19 cellular contexts compared by ENCODE assay signal in the genomic region with DNA sequence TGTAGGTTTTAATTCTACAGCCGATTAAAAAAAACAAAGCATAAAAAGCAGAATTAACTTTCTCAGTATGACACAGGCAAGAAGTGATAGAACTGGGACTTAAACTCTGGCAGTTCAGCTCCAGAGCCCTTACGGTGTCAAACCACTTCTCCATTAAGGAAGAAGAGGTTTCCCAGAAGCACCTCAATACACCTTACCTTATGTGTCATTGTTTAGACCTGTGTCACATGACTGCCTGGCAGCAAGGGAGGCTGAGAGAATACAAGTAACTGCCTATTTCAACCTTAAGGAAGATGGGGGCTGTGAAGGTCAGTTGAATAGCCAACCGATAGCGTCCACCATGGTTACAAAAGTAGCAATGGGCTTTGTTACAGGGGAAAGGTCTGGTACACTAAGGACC. TPM values are rescaled to one million over a fixed set of nuclear protein-coding genes. Genes with fewer than 3 reads are reported as not detected.
DNase-seq lines count a peak whose midpoint lies in the region; ATAC-seq and TF ChIP-seq lines count a peak whose summit lies in the region.
"Had no signal": no experiment of that assay in that cellular context is flagged by ENCODE, and none has a peak within 500 bp of the region (broad histone marks: within the 10 kb centered on the region; RNA-seq: fewer than 3 reads in every experiment).

No MANE protein-coding gene starts in this region.

- H3K4me1 ChIP-seq in RWPE2 (ENCODE audit: insufficient read depth, poor library complexity, severe bottlenecking) (peaks cover 35% of the 10 kb centered on the region), left lung (no peaks in the 10 kb centered on the region), upper lobe of right lung (no peaks in the 10 kb centered on the region)
- H3K4me1 ChIP-seq: Peyer's patch had no signal

- ATAC-seq in RWPE2 (ENCODE audit: low read depth) (no peak), left lung (peak; percentile 31), upper lobe of right lung (peak; percentile 17), GM21528 (IDR thresholded peaks at IDR 0.05; ENCODE audit: low FRiP score, unreplicated experiment) (no peak), HG02840 (IDR thresholded peaks at IDR 0.05; ENCODE audit: low FRiP score, unreplicated experiment) (no peak), GM18868 (IDR thresholded peaks at IDR 0.05; ENCODE audit: unreplicated experiment) (no peak)

- DNase-seq in RWPE2 (ENCODE audit: low spot score) (no peak), caudate nucleus (lab: John Stamatoyannopoulos, UW) (no peak), left lung (no peak), upper lobe of right lung (no peak)
- DNase-seq: ACHN; CD4-positive, alpha-beta memory T cell; DMS153; GOT3; NCI-H1694; NCI-H2081; NCI-H2171; NCI-H524 treated with DMSO at 0.1 percent for 48 hours; NCI-H82; Peyer's patch had no signal

- H3K27me3 ChIP-seq in RWPE2 (ENCODE audit: insufficient read depth, poor library complexity, severe bottlenecking) (no peaks in the 10 kb centered on the region), left lung (no peaks in the 10 kb centered on the region), upper lobe of right lung (no peaks in the 10 kb centered on the region)
- H3K27me3 ChIP-seq: BLaER1 treated with 17β-estradiol and CSF1 and Interleukin-3, amounts not matched to agents 10 nM and 100 nM; Peyer's patch; SJSA1 had no signal

- H3K9me3 ChIP-seq in RWPE2 (ENCODE audit: severe bottlenecking) (no peaks in the 10 kb centered on the region), left lung (no peaks in the 10 kb centered on the region), upper lobe of right lung (no peaks in the 10 kb centered on the region)
- H3K9me3 ChIP-seq: Peyer's patch, SJSA1 had no signal

- H3K4me3 ChIP-seq in RWPE2 (ENCODE audit: severe bottlenecking) (no peak overlapping the region), left lung (no peak overlapping the region), upper lobe of right lung (no peak overlapping the region)
- H3K4me3 ChIP-seq: BLaER1 treated with 17β-estradiol and CSF1 and Interleukin-3, amounts not matched to agents 10 nM and 100 nM; Peyer's patch; SJSA1 had no signal

- TF ChIP-seq CTCF in RWPE2 (IDR thresholded peaks at IDR 0.05; ENCODE audit: poor library complexity, severe bottlenecking) (no peak), left lung (IDR thresholded peaks at IDR 0.05) (no peak), upper lobe of right lung (IDR thresholded peaks at IDR 0.05) (no peak)

- H3K36me3 ChIP-seq in RWPE2 (ENCODE audit: low read depth) (no peaks in the 10 kb centered on the region), left lung (no peaks in the 10 kb centered on the region), upper lobe of right lung (no peaks in the 10 kb centered on the region)
- H3K36me3 ChIP-seq: BLaER1 treated with 17β-estradiol and CSF1 and Interleukin-3, amounts not matched to agents 10 nM and 100 nM; Peyer's patch; SJSA1 had no signal

- H3K27ac ChIP-seq in RWPE2 (ENCODE audit: poor library complexity, severe bottlenecking) (peak overlapping the region; percentile 32), caudate nucleus (ENCODE audit: low read depth, low read length) (peak overlapping the region; percentile 41), left lung (no peak overlapping the region), upper lobe of right lung (peak overlapping the region; percentile 24)
- H3K27ac ChIP-seq: BLaER1 treated with 17β-estradiol and CSF1 and Interleukin-3, amounts not matched to agents 10 nM and 100 nM; Peyer's patch; SJSA1 had no signal

- intact Hi-C loops in left lung (cut with DNase I), result no loop called here
- intact Hi-C loops in upper lobe of right lung (cut with DNase I), result no loop called here

RNA-seq across cellular contexts. Expression of gene ARHGAP5, which starts 54.6 kb away (rescaled TPM):
- total RNA-seq in left lung, result 10 to 100 TPM; 82.4 to 88.5 TPM
- total RNA-seq in upper lobe of right lung, result 111 TPM

Comparison
In these comparisons a context has a peak if more than half of its experiments do, and no peak if none do; other contexts are left out.
1. ATAC-seq: peak in left lung (single experiment) and upper lobe of right lung (single experiment); none in RWPE2 (single experiment), GM21528 (single experiment), HG02840 (single experiment) and GM18868 (single experiment).
2. H3K27ac ChIP-seq: peak in RWPE2 (single experiment), caudate nucleus (single experiment) and upper lobe of right lung (single experiment); none in left lung (0 of 2).